Comparison of ENCODE assay signal across 18 cellular contexts in the genomic region with DNA sequence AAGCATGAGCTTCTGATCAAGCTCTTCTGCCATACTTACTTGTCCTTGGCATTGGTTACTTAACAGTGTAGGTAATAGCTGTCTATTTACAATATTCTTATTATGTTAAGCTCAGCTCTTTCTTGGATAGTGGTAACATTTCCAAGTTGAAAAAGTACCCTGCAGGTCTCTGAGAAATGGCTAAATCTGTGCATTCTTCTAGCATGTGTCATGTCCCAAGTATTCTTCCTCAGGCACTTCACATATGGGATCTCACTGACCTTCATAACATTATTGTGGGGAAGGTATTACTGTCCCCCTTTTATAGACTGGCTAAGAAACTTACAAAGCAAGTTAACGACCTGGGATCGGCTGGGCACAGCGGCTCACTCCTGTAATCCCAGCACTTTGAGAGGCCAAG.
A peak's percentile ranks its signal among the peaks of the same experiment; 100 is the strongest.
DNase-seq lines count a peak whose midpoint lies in the region; ATAC-seq and TF ChIP-seq lines count a peak whose summit lies in the region.
"Had no signal": no experiment of that assay in that cellular context is flagged by ENCODE, and none has a peak within 500 bp of the region (broad histone marks: within the 10 kb centered on the region; RNA-seq: fewer than 3 reads in every experiment).

No MANE protein-coding gene starts in this region.

- H3K27ac ChIP-seq in brain microvascular endothelial cell, result no peak overlapping the region
- H3K27ac ChIP-seq: colonic mucosa, RWPE1, thoracic aorta had no signal

- no peak for ATAC-seq in activated CD4-positive, CD25-positive, alpha-beta regulatory T cell treated with anti-CD3 and anti-CD28 coated beads, Interleukin-2, amount 50 U/mL, for 24 hours
- no peak for ATAC-seq in GM19455 (IDR thresholded peaks at IDR 0.05; ENCODE audit: unreplicated experiment)
- ATAC-seq: left lobe of liver; stimulated activated effector memory CD8-positive, alpha-beta T cell treated with anti-CD3 and anti-CD28 coated beads, Interleukin-12 subunit alpha, Interleukin-12 subunit beta, amount 100 ng/mL, for 72 hours had no signal

- DNase-seq in AG20443 (ENCODE audit: low spot score) (peak; percentile 42), LHCN-M2 (ENCODE audit: low read depth) (peak; percentile 59), brain microvascular endothelial cell (peak; percentile 46), iris pigment epithelial cell (ENCODE audit: low read depth) (peak; percentile 88), COLO668 (lab: John Stamatoyannopoulos, UW; ENCODE audit: unreplicated experiment) (no peak), mucosa of gallbladder (ENCODE audit: low spot score) (no peak)
- DNase-seq: activated CD4-positive, alpha-beta T cell treated with anti-CD3 and anti-CD28 coated beads, Interleukin-2, amount 10 ng/mL, durations not matched to agents 7 days and 5 days; activated naive CD4-positive, alpha-beta T cell; colonic mucosa; NCI-H1092 treated with DMSO at 0.1 percent for 48 hours; NCI-H2081 treated with DMSO at 0.1 percent for 48 hours; stimulated activated CD4-positive, alpha-beta T cell treated with anti-CD3 and anti-CD28 coated beads, Interleukin-12 subunit alpha, Interleukin-12 subunit beta, amount 100 ng/mL, for 4 hours had no signal

- no peak overlapping the region for H3K4me3 ChIP-seq in brain microvascular endothelial cell (ENCODE audit: low read depth, low read length)
- H3K4me3 ChIP-seq: colonic mucosa, thoracic aorta had no signal

- TF ChIP-seq CTCF in brain microvascular endothelial cell (IDR thresholded peaks at IDR 0.05; ENCODE audit: low read depth, low read length, missing control alignments), result no peak

- in situ Hi-C loops in brain microvascular endothelial cell (cut with HindIII; ENCODE audit: low pct_ligation_motif_present, low sequenced_read_pairs), result no loop called here

- no peaks in the 10 kb centered on the region for H3K36me3 ChIP-seq in brain microvascular endothelial cell (replicated peaks)
- H3K36me3 ChIP-seq: colonic mucosa, thoracic aorta had no signal

- no peaks in the 10 kb centered on the region for H3K27me3 ChIP-seq in brain microvascular endothelial cell (replicated peaks)
- H3K27me3 ChIP-seq: colonic mucosa had no signal

Comparison
In these comparisons a context has a peak if more than half of its experiments do, and no peak if none do; other contexts are left out.
1. DNase-seq: peak in AG20443 (single experiment), LHCN-M2 (single experiment), brain microvascular endothelial cell (single experiment) and iris pigment epithelial cell (single experiment); none in COLO668 (single experiment) and mucosa of gallbladder (single experiment).